ENCODE assay signal across 17 cellular contexts in the genomic region with DNA sequence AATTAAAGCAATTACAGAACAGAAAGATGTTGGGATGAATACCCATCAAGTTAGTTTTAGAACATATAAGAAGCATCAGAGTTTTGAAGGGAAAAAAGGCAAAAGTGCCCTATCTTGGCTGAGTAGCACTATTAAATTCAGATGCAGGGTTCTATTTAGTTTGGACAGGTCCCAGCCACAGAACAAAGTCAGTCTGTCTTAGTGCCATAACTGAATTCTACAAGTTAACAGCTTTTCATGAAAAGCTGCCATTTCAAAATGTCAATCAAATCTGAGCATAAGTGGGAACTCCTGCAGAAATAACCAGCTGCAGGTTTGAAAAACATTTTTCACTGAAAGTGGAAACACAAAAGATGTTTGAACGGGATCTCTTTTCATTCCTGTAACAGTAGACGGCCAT.
"Had no signal": no experiment of that assay in that cellular context is flagged by ENCODE, and none has a peak within 500 bp of the region (broad histone marks: within the 10 kb centered on the region; RNA-seq: fewer than 3 reads in every experiment).

No MANE protein-coding gene starts in this region.

- H3K4me1 Mint-ChIP-seq: stimulated activated memory B cell treated with anti-CD40 and anti-IgM and Interleukin-4, amounts not matched to agents 10 μg/mL and 1 μg/mL and 100 μg/mL, for 72 hours had no signal

- H3K27me3 Mint-ChIP-seq: natural killer cell treated with Interleukin-12 subunit alpha and Interleukin-12 subunit beta and Interleukin-15 and Interleukin-18, amount 100 ng/mL, for 72 hours; stimulated activated memory B cell treated with anti-CD40 and anti-IgM and Interleukin-4, amounts not matched to agents 10 μg/mL and 1 μg/mL and 100 μg/mL, for 72 hours had no signal

- H3K9me3 Mint-ChIP-seq: activated naive CD4-positive, alpha-beta T cell treated with anti-CD3 and anti-CD28 coated beads for 36 hours; natural killer cell treated with Interleukin-12 subunit alpha and Interleukin-12 subunit beta and Interleukin-15 and Interleukin-18, amount 100 ng/mL, for 72 hours; stimulated activated memory B cell treated with anti-CD40 and anti-IgM and Interleukin-4, amounts not matched to agents 10 μg/mL and 1 μg/mL and 100 μg/mL, for 72 hours had no signal

- H3K36me3 Mint-ChIP-seq: natural killer cell treated with Interleukin-12 subunit alpha and Interleukin-12 subunit beta and Interleukin-15 and Interleukin-18, amount 100 ng/mL, for 72 hours had no signal

- H3K4me3 Mint-ChIP-seq: activated naive CD4-positive, alpha-beta T cell treated with anti-CD3 and anti-CD28 coated beads for 36 hours; natural killer cell treated with Interleukin-12 subunit alpha and Interleukin-12 subunit beta and Interleukin-15 and Interleukin-18, amount 100 ng/mL, for 72 hours; stimulated activated memory B cell treated with anti-CD40 and anti-IgM and Interleukin-4, amounts not matched to agents 10 μg/mL and 1 μg/mL and 100 μg/mL, for 72 hours had no signal

- ATAC-seq: gastroesophageal sphincter; left lung; natural killer cell treated with Interleukin-12 subunit alpha and Interleukin-12 subunit beta and Interleukin-15 and Interleukin-18, amount 100 ng/mL, for 72 hours; psoas muscle; sciatic nerve; stimulated activated memory B cell treated with anti-CD40 and anti-IgM and Interleukin-4, amounts not matched to agents 10 μg/mL and 1 μg/mL and 100 μg/mL, for 72 hours had no signal

- H3K27ac Mint-ChIP-seq: activated naive CD4-positive, alpha-beta T cell treated with anti-CD3 and anti-CD28 coated beads for 36 hours; natural killer cell treated with Interleukin-12 subunit alpha and Interleukin-12 subunit beta and Interleukin-15 and Interleukin-18, amount 100 ng/mL, for 72 hours; stimulated activated memory B cell treated with anti-CD40 and anti-IgM and Interleukin-4, amounts not matched to agents 10 μg/mL and 1 μg/mL and 100 μg/mL, for 72 hours had no signal

- DNase-seq: activated CD4-positive, alpha-beta T cell treated with anti-CD3 and anti-CD28 coated beads for 4 hours; activated naive CD4-positive, alpha-beta T cell treated with anti-CD3 and anti-CD28 coated beads for 36 hours; central memory CD4-positive, alpha-beta T cell; cortex of kidney; effector CD8-positive, alpha-beta T cell; left lung; occipital lobe; psoas muscle; spleen; stimulated activated CD4-positive, alpha-beta T cell treated with anti-CD3 and anti-CD28 coated beads, Interleukin-1b, Interleukin-23, amount 100 ng/mL, for 48 hours; tibial artery; WERI-Rb-1 had no signal

- FAIRE-seq: keratinocyte had no signal
